1 cellular context compared by ENCODE assay signal in the genomic region with DNA sequence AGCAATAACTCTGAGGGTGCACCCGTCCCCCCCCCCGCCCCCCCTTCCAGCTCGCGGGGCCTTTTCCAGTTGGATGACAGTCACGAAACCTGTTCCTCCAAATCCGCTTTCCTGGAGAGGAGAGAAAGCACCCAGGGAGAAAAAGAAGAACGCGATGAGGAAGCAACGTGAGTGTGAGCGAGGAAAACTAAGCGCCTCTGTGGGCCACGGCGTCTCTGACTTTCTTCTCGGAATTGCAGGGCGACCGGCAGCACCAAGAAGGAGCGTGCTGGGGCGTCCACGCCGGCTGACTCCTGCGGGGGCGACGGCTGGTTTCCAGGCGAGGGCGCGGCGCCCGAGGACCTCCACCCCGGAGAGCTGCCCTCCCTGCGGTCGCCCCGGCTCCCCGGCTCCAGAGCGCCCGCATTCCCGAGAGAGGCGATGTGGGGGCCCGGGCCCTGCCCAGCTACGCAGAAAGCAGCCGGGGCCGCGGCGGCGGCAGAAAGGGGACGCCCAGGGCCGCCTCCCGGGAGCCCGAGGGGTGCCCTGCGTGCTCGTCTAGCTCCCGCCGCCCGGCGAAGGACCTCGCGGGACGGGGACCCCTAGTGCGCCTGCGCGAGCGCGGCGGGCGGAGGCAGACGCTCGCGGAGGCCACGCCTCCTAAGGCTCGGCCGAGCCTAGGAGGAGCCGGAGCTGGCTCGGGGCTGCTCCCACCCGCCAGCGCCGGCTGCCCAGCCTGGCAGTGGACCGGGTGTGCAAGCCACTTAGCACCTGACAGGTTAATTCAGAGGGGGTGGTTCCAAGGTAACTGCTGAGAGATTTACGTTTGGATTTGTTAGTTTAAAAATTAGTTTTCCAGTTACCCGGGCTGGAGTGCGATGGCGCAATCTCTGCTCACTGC.
TF ChIP-seq lines count a peak whose summit lies in the region.

No MANE protein-coding gene starts in this region.

TF ChIP-seq in K562, 482 proteins besides CTCF, POLR2A, EP300 and RAD21 (continued from another document and continues in another):
- no peak; the same call in 1 of the 2 replicates for TF ChIP-seq GABPA (tag; conservative IDR thresholded peaks at IDR 0.05; ENCODE audit: low read depth)
- TF ChIP-seq SRF (CRISPR knock-in tag; IDR thresholded peaks at IDR 0.05), result 0 out of 4 replicates have a peak, but pooled peaks of 1 of the 2 experiments have one; percentile 52
- TF ChIP-seq ZFP30 (CRISPR knock-in tag; IDR thresholded peaks at IDR 0.05; ENCODE audit: borderline replicate concordance), result no peak
- TF ChIP-seq TBP (optimal IDR thresholded peaks at IDR 0.05; ENCODE audit: low read depth, low read length), result peak; percentile 50
- TF ChIP-seq, protein P1, sequence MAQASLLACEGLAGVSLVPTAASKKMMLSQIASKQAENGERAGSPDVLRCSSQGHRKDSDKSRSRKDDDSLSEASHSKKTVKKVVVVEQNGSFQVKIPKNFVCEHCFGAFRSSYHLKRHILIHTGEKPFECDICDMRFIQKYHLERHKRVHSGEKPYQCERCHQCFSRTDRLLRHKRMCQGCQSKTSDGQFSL (CRISPR knock-in tag; IDR thresholded peaks at IDR 0.05), result peak; percentile 5; the same call in 1 of the 2 replicates
- TF ChIP-seq, protein P1 (tag; IDR thresholded peaks at IDR 0.05), result no peak
- 0 out of 2 replicates have a peak, but pooled peaks have one; percentile 25 for TF ChIP-seq NBN (IDR thresholded peaks at IDR 0.05; ENCODE audit: low read depth)
- TF ChIP-seq, protein P2, sequence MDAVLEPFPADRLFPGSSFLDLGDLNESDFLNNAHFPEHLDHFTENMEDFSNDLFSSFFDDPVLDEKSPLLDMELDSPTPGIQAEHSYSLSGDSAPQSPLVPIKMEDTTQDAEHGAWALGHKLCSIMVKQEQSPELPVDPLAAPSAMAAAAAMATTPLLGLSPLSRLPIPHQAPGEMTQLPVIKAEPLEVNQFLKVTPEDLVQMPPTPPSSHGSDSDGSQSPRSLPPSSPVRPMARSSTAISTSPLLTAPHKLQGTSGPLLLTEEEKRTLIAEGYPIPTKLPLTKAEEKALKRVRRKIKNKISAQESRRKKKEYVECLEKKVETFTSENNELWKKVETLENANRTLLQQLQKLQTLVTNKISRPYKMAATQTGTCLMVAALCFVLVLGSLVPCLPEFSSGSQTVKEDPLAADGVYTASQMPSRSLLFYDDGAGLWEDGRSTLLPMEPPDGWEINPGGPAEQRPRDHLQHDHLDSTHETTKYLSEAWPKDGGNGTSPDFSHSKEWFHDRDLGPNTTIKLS (IDR thresholded peaks at IDR 0.05; ENCODE audit: borderline replicate concordance, low read depth), result peak; percentile 51; the same call in 1 of the 2 replicates
- TF ChIP-seq KDM5B (IDR thresholded peaks at IDR 0.05; ENCODE audit: insufficient replicate concordance, low read depth, low read length), result peak; percentile 63
- TF ChIP-seq SUPT5H (IDR thresholded peaks at IDR 0.05), result peak; percentile 63
- TF ChIP-seq, protein P3, sequence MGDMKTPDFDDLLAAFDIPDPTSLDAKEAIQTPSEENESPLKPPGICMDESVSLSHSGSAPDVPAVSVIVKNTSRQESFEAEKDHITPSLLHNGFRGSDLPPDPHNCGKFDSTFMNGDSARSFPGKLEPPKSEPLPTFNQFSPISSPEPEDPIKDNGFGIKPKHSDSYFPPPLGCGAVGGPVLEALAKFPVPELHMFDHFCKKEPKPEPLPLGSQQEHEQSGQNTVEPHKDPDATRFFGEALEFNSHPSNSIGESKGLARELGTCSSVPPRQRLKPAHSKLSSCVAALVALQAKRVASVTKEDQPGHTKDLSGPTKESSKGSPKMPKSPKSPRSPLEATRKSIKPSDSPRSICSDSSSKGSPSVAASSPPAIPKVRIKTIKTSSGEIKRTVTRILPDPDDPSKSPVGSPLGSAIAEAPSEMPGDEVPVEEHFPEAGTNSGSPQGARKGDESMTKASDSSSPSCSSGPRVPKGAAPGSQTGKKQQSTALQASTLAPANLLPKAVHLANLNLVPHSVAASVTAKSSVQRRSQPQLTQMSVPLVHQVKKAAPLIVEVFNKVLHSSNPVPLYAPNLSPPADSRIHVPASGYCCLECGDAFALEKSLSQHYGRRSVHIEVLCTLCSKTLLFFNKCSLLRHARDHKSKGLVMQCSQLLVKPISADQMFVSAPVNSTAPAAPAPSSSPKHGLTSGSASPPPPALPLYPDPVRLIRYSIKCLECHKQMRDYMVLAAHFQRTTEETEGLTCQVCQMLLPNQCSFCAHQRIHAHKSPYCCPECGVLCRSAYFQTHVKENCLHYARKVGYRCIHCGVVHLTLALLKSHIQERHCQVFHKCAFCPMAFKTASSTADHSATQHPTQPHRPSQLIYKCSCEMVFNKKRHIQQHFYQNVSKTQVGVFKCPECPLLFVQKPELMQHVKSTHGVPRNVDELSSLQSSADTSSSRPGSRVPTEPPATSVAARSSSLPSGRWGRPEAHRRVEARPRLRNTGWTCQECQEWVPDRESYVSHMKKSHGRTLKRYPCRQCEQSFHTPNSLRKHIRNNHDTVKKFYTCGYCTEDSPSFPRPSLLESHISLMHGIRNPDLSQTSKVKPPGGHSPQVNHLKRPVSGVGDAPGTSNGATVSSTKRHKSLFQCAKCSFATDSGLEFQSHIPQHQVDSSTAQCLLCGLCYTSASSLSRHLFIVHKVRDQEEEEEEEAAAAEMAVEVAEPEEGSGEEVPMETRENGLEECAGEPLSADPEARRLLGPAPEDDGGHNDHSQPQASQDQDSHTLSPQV (IDR thresholded peaks at IDR 0.05), result peak; percentile 45; the same call in 1 of the 2 replicates
- TF ChIP-seq CEBPB (tag; IDR thresholded peaks at IDR 0.05), result peak; percentile 99
- TF ChIP-seq, protein P4, sequence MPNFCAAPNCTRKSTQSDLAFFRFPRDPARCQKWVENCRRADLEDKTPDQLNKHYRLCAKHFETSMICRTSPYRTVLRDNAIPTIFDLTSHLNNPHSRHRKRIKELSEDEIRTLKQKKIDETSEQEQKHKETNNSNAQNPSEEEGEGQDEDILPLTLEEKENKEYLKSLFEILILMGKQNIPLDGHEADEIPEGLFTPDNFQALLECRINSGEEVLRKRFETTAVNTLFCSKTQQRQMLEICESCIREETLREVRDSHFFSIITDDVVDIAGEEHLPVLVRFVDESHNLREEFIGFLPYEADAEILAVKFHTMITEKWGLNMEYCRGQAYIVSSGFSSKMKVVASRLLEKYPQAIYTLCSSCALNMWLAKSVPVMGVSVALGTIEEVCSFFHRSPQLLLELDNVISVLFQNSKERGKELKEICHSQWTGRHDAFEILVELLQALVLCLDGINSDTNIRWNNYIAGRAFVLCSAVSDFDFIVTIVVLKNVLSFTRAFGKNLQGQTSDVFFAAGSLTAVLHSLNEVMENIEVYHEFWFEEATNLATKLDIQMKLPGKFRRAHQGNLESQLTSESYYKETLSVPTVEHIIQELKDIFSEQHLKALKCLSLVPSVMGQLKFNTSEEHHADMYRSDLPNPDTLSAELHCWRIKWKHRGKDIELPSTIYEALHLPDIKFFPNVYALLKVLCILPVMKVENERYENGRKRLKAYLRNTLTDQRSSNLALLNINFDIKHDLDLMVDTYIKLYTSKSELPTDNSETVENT (CRISPR knock-in tag; IDR thresholded peaks at IDR 0.05), result 0 out of 2 replicates have a peak, but pooled peaks have one; percentile 41
- no peak for TF ChIP-seq ARNT (IDR thresholded peaks at IDR 0.05)
- no peak for TF ChIP-seq MAFG (tag; conservative IDR thresholded peaks at IDR 0.05)
- TF ChIP-seq, protein P5, sequence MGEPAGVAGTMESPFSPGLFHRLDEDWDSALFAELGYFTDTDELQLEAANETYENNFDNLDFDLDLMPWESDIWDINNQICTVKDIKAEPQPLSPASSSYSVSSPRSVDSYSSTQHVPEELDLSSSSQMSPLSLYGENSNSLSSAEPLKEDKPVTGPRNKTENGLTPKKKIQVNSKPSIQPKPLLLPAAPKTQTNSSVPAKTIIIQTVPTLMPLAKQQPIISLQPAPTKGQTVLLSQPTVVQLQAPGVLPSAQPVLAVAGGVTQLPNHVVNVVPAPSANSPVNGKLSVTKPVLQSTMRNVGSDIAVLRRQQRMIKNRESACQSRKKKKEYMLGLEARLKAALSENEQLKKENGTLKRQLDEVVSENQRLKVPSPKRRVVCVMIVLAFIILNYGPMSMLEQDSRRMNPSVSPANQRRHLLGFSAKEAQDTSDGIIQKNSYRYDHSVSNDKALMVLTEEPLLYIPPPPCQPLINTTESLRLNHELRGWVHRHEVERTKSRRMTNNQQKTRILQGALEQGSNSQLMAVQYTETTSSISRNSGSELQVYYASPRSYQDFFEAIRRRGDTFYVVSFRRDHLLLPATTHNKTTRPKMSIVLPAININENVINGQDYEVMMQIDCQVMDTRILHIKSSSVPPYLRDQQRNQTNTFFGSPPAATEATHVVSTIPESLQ (CRISPR knock-in tag; IDR thresholded peaks at IDR 0.05), result 0 out of 2 replicates have a peak, but pooled peaks have one; percentile 59
- TF ChIP-seq, protein P6, sequence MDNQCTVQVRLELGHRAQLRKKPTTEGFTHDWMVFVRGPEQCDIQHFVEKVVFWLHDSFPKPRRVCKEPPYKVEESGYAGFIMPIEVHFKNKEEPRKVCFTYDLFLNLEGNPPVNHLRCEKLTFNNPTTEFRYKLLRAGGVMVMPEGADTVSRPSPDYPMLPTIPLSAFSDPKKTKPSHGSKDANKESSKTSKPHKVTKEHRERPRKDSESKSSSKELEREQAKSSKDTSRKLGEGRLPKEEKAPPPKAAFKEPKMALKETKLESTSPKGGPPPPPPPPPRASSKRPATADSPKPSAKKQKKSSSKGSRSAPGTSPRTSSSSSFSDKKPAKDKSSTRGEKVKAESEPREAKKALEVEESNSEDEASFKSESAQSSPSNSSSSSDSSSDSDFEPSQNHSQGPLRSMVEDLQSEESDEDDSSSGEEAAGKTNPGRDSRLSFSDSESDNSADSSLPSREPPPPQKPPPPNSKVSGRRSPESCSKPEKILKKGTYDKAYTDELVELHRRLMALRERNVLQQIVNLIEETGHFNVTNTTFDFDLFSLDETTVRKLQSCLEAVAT (IDR thresholded peaks at IDR 0.05), result 0 out of 4 replicates have a peak, but pooled peaks of 1 of the 2 experiments have one; percentile 26
- TF ChIP-seq CEBPG (CRISPR knock-in tag; IDR thresholded peaks at IDR 0.05), result peak; percentile 91
- TF ChIP-seq CEBPG (tag; conservative IDR thresholded peaks at IDR 0.05 in 1 of 2, IDR thresholded peaks at IDR 0.05 in 1 of 2), result peak; percentile 89 to 99
- TF ChIP-seq FIP1L1 (IDR thresholded peaks at IDR 0.05; ENCODE audit: low read depth, low read length, poor library complexity, severe bottlenecking), result peak; percentile 20
- TF ChIP-seq POLR2AphosphoS5 (IDR thresholded peaks at IDR 0.05; ENCODE audit: control insufficient read depth, insufficient read depth, low read depth, low read length), result peak; percentile 80
- TF ChIP-seq NONO (IDR thresholded peaks at IDR 0.05; ENCODE audit: low read depth in 2 of 2, low read length in 1 of 2), result peak in 1 of 2 experiments; percentile 29; a peak in 1 of 4 replicates
- no peak for TF ChIP-seq ZNF408 (CRISPR knock-in tag; IDR thresholded peaks at IDR 0.05; ENCODE audit: low read depth)
- TF ChIP-seq FOSL1 (tag; conservative IDR thresholded peaks at IDR 0.05), result 0 out of 2 replicates have a peak, but pooled peaks have one; percentile 17
- TF ChIP-seq MCM2 (IDR thresholded peaks at IDR 0.05; ENCODE audit: low read depth), result no peak
- TF ChIP-seq SIN3B (IDR thresholded peaks at IDR 0.05; ENCODE audit: low read depth), result 0 out of 2 replicates have a peak, but pooled peaks have one; percentile 47
- TF ChIP-seq, protein P7, sequence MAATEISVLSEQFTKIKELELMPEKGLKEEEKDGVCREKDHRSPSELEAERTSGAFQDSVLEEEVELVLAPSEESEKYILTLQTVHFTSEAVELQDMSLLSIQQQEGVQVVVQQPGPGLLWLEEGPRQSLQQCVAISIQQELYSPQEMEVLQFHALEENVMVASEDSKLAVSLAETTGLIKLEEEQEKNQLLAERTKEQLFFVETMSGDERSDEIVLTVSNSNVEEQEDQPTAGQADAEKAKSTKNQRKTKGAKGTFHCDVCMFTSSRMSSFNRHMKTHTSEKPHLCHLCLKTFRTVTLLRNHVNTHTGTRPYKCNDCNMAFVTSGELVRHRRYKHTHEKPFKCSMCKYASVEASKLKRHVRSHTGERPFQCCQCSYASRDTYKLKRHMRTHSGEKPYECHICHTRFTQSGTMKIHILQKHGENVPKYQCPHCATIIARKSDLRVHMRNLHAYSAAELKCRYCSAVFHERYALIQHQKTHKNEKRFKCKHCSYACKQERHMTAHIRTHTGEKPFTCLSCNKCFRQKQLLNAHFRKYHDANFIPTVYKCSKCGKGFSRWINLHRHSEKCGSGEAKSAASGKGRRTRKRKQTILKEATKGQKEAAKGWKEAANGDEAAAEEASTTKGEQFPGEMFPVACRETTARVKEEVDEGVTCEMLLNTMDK (IDR thresholded peaks at IDR 0.05; ENCODE audit: borderline replicate concordance, insufficient read depth, low read depth, low read length, poor library complexity, severe bottlenecking), result no peak
- TF ChIP-seq HNRNPL (IDR thresholded peaks at IDR 0.05; ENCODE audit: low read depth, low read length), result 0 out of 2 replicates have a peak, but pooled peaks have one; percentile 21
- peak; percentile 66; the same call in 1 of the 2 replicates for TF ChIP-seq PHF8 (IDR thresholded peaks at IDR 0.05; ENCODE audit: borderline replicate concordance, low read length)
- peak; percentile 40; the same call in 1 of the 2 replicates for TF ChIP-seq MTA3 (IDR thresholded peaks at IDR 0.05; ENCODE audit: borderline replicate concordance)
- TF ChIP-seq, protein P8, sequence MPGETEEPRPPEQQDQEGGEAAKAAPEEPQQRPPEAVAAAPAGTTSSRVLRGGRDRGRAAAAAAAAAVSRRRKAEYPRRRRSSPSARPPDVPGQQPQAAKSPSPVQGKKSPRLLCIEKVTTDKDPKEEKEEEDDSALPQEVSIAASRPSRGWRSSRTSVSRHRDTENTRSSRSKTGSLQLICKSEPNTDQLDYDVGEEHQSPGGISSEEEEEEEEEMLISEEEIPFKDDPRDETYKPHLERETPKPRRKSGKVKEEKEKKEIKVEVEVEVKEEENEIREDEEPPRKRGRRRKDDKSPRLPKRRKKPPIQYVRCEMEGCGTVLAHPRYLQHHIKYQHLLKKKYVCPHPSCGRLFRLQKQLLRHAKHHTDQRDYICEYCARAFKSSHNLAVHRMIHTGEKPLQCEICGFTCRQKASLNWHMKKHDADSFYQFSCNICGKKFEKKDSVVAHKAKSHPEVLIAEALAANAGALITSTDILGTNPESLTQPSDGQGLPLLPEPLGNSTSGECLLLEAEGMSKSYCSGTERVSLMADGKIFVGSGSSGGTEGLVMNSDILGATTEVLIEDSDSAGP (CRISPR knock-in tag; IDR thresholded peaks at IDR 0.05), result no peak
- TF ChIP-seq SMAD2 (IDR thresholded peaks at IDR 0.05; ENCODE audit: low read depth, low read length), result no peak
- no peak for TF ChIP-seq ZNF3 (CRISPR knock-in tag; IDR thresholded peaks at IDR 0.05)
- TF ChIP-seq SREBF2 (CRISPR knock-in tag; IDR thresholded peaks at IDR 0.05), result no peak
- no peak for TF ChIP-seq DMBX1 (CRISPR knock-in tag; IDR thresholded peaks at IDR 0.05; ENCODE audit: borderline replicate concordance)
- TF ChIP-seq TRIM28 (IDR thresholded peaks at IDR 0.05), result no peak
- TF ChIP-seq, protein P9, sequence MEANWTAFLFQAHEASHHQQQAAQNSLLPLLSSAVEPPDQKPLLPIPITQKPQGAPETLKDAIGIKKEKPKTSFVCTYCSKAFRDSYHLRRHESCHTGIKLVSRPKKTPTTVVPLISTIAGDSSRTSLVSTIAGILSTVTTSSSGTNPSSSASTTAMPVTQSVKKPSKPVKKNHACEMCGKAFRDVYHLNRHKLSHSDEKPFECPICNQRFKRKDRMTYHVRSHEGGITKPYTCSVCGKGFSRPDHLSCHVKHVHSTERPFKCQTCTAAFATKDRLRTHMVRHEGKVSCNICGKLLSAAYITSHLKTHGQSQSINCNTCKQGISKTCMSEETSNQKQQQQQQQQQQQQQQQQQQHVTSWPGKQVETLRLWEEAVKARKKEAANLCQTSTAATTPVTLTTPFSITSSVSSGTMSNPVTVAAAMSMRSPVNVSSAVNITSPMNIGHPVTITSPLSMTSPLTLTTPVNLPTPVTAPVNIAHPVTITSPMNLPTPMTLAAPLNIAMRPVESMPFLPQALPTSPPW (CRISPR knock-in tag; IDR thresholded peaks at IDR 0.05), result peak; percentile 53
